ENCODE assay signal across 26 cellular contexts in the genomic region with DNA sequence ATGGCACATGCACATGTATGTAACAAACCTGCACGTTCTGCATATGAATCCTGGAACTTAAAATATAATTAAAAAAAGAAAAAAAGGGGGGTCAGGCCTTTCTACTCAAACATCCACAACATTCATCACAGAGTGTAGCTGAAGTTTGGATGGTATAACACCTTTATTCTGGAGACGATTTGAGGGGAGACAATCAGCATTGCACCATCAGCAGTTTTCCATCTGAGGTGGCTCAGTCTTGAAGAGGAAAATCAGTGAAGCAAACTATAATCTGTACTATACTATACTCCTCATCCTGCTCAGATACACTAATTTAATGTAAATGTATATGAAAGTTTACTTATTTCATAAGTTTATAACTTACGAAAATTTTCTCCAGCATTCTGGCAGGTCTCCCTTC.
A peak's percentile ranks its signal among the peaks of the same experiment; 100 is the strongest.
DNase-seq lines count a peak whose midpoint lies in the region; ATAC-seq and TF ChIP-seq lines count a peak whose summit lies in the region.
"Had no signal": no experiment of that assay in that cellular context is flagged by ENCODE, and none has a peak within 500 bp of the region (broad histone marks: within the 10 kb centered on the region; RNA-seq: fewer than 3 reads in every experiment).

No MANE protein-coding gene starts in this region.

- H3K9me3 ChIP-seq in IMR-90 (ENCODE audit: control insufficient read depth, insufficient read depth, low read length) = no peaks in the 10 kb centered on the region
- H3K9me3 ChIP-seq: A549; BE2C; BLaER1; BLaER1 treated with 17β-estradiol and CSF1 and Interleukin-3, amounts not matched to agents 10 nM and 100 nM; Caco-2 had no signal

- intact Hi-C loops in IMR-90 (cut with micrococcal nuclease) = no loop called here

- H2AK9ac ChIP-seq in IMR-90 (replicated peaks; ENCODE audit: low read depth, low read length, poor library complexity) = no peak overlapping the region

- no peak overlapping the region for H4K8ac ChIP-seq in IMR-90 (ENCODE audit: low read depth in 2 of 2, low read length in 2 of 2)

- no peaks in the 10 kb centered on the region for H3K36me3 ChIP-seq in IMR-90 (ENCODE audit: control insufficient read depth, insufficient read depth, low read length)
- H3K36me3 ChIP-seq: BE2C; BLaER1; BLaER1 treated with 17β-estradiol and CSF1 and Interleukin-3, amounts not matched to agents 10 nM and 100 nM had no signal

- no peak overlapping the region for H3K4ac ChIP-seq in IMR-90 (ENCODE audit: low read depth, low read length)

- H4K20me1 ChIP-seq in IMR-90 (ENCODE audit: insufficient read depth, low read length) = no peaks in the 10 kb centered on the region
- H4K20me1 ChIP-seq: BLaER1; BLaER1 treated with 17β-estradiol and CSF1 and Interleukin-3, amounts not matched to agents 10 nM and 100 nM had no signal

- no peak overlapping the region for H2AFZ ChIP-seq in IMR-90 (replicated peaks; ENCODE audit: low read length, poor library complexity)

- H2BK20ac ChIP-seq in IMR-90 (ENCODE audit: low read depth, low read length) = no peak overlapping the region

- no peak overlapping the region for H3K18ac ChIP-seq in IMR-90 (ENCODE audit: low read depth, low read length)

- no TSS peak for BruUV-seq in IMR-90 (replicated peaks; lab: Mats Ljungman, UMichigan)

- no peak overlapping the region for H3K27ac ChIP-seq in IMR-90 (ENCODE audit: insufficient read depth, low read length)
- H3K27ac ChIP-seq: 22Rv1; A549; BLaER1; BLaER1 treated with 17β-estradiol and CSF1 and Interleukin-3, amounts not matched to agents 10 nM and 100 nM; C4-2B had no signal

- H3K14ac ChIP-seq in IMR-90 (replicated peaks; ENCODE audit: low read depth, low read length) = no peak overlapping the region

- H3K4me1 ChIP-seq in IMR-90 (ENCODE audit: control insufficient read depth, insufficient read depth, low read length) = no peaks in the 10 kb centered on the region
- H3K4me1 ChIP-seq: A549; BE2C; BLaER1; BLaER1 treated with 17β-estradiol and CSF1 and Interleukin-3, amounts not matched to agents 10 nM and 100 nM; Caco-2 had no signal

- no peak overlapping the region for H2BK5ac ChIP-seq in IMR-90 (ENCODE audit: low read depth, low read length, poor library complexity, severe bottlenecking)

- no peak for ATAC-seq in IMR-90 (ENCODE audit: low read depth)
- ATAC-seq: A549; CD8-positive, alpha-beta T cell had no signal

- H4K91ac ChIP-seq in IMR-90 (ENCODE audit: insufficient read depth, low read depth, low read length) = no peak overlapping the region

- no peak overlapping the region for H3K9ac ChIP-seq in IMR-90 (ENCODE audit: low read depth, low read length)
- H3K9ac ChIP-seq: BLaER1; BLaER1 treated with 17β-estradiol and CSF1 and Interleukin-3, amounts not matched to agents 10 nM and 100 nM had no signal

- no CpG with 5 or more reads among the region's 3 CpGs for WGBS in IMR-90 (ENCODE audit: extremely low coverage in 2 of 2, insufficient read length in 1 of 2), 2 experiments

- dilution Hi-C loops in IMR-90 (cut with HindIII; ENCODE audit: low sequenced_read_pairs, unreplicated experiment) = no loop called here

- no peak for TF ChIP-seq RAD21 in IMR-90 (IDR thresholded peaks at IDR 0.05; ENCODE audit: low read length)

- CTCF ChIA-PET in IMR-90 (lab: Yijun Ruan, JAX) = no interaction called here

- no peak overlapping the region for H4K5ac ChIP-seq in IMR-90 (ENCODE audit: low read depth, low read length)

- H3K27me3 ChIP-seq in IMR-90 (ENCODE audit: control insufficient read depth, insufficient read depth, low read length) = no peaks in the 10 kb centered on the region
- H3K27me3 ChIP-seq: BE2C; BLaER1; BLaER1 treated with 17β-estradiol and CSF1 and Interleukin-3, amounts not matched to agents 10 nM and 100 nM had no signal

- TF ChIP-seq POLR2A in IMR-90 (IDR thresholded peaks at IDR 0.05; ENCODE audit: low read depth, low read length) = no peak

- POLR2A ChIA-PET in IMR-90 (lab: Charles Lee; ENCODE audit: unreplicated experiment) = no interaction called here

- no peak overlapping the region for H2BK120ac ChIP-seq in IMR-90 (ENCODE audit: low read depth, low read length)

- no peaks in the 10 kb centered on the region for H3K9me1 ChIP-seq in IMR-90 (ENCODE audit: insufficient read depth, low read length)

- DNase-seq in IMR-90 (no peak), cerebellar cortex (ENCODE audit: low spot score) (no peak)
- DNase-seq: 8988T; ACHN; AML-193; BE2C; C1 segment of cervical spinal cord; Caco-2; Calu3; CD4-positive, alpha-beta T cell; CD4-positive, CD25-positive, alpha-beta regulatory T cell; CD8-positive, alpha-beta memory T cell; CD8-positive, alpha-beta T cell; COR-L47; DMS 273 treated with DMSO at 0.1 percent for 48 hours; DMS153; DMS53; DMS79; DMS79 treated with DMSO at 0.1 percent for 48 hours; DND-41; EL had no signal

- no peak overlapping the region for H2BK15ac ChIP-seq in IMR-90 (ENCODE audit: low read depth, low read length)

- TF ChIP-seq CTCF in IMR-90 (conservative IDR thresholded peaks at IDR 0.05; ENCODE audit: low read depth, low read length) = no peak

- in situ Hi-C loops in IMR-90 (cut with MboI; ENCODE audit: low sequenced_read_pairs) = no loop called here

- no peak overlapping the region for H3K23ac ChIP-seq in IMR-90 (ENCODE audit: low read depth, low read length)

- H3K4me3 ChIP-seq in IMR-90 (ENCODE audit: insufficient read depth, low read depth, low read length) = no peak overlapping the region
- H3K4me3 ChIP-seq: A549; BLaER1; BLaER1 treated with 17β-estradiol and CSF1 and Interleukin-3, amounts not matched to agents 10 nM and 100 nM had no signal

- H2AK5ac ChIP-seq in IMR-90 (ENCODE audit: low read depth, low read length) = no peak overlapping the region

- no peaks in the 10 kb centered on the region for H3K79me1 ChIP-seq in IMR-90 (ENCODE audit: low read depth in 1 of 2, low read length in 2 of 2)

- no peak overlapping the region for H3K4me2 ChIP-seq in IMR-90 (ENCODE audit: low read depth, low read length)
- H3K4me2 ChIP-seq: A549; BLaER1; BLaER1 treated with 17β-estradiol and CSF1 and Interleukin-3, amounts not matched to agents 10 nM and 100 nM had no signal

- no peak overlapping the region for H3K56ac ChIP-seq in IMR-90 (ENCODE audit: extremely low read depth, insufficient read depth, low read length)

TF ChIP-seq in IMR-90, 13 proteins besides CTCF, POLR2A, EP300 and RAD21:
- TF ChIP-seq BHLHE40 (IDR thresholded peaks at IDR 0.05; ENCODE audit: low read depth, low read length) (no peak), MAZ (IDR thresholded peaks at IDR 0.05; ENCODE audit: borderline replicate concordance, low read depth, low read length) (no peak), MAFK (IDR thresholded peaks at IDR 0.05; ENCODE audit: low read depth, low read length) (peak; percentile 53), SMC3 (IDR thresholded peaks at IDR 0.05; ENCODE audit: low read depth, low read length) (no peak), RCOR1 (IDR thresholded peaks at IDR 0.05; ENCODE audit: insufficient replicate concordance, low read length) (no peak), NFE2L2 (IDR thresholded peaks at IDR 0.05; ENCODE audit: low read depth, low read length) (no peak), USF2 (IDR thresholded peaks at IDR 0.05; ENCODE audit: low read depth, low read length) (no peak), ELK1 (IDR thresholded peaks at IDR 0.05; ENCODE audit: borderline replicate concordance, low read depth, low read length) (no peak), FOS (IDR thresholded peaks at IDR 0.05; ENCODE audit: low read depth, low read length) (no peak)
